17 cellular contexts compared by ENCODE assay signal in genomic region chr18:61639886-61640285, GRCh38.
DNase-seq lines count a peak whose midpoint lies in the region; ATAC-seq and TF ChIP-seq lines count a peak whose summit lies in the region.
"Had no signal": no experiment of that assay in that cellular context is flagged by ENCODE, and none has a peak within 500 bp of the region (broad histone marks: within the 10 kb centered on the region; RNA-seq: fewer than 3 reads in every experiment).

No MANE protein-coding gene starts in this region.

- H3K79me1 ChIP-seq in IMR-90 (ENCODE audit: low read depth in 1 of 2, low read length in 2 of 2): no peaks in the 10 kb centered on the region
- H3K79me1 ChIP-seq in mesenchymal stem cell (replicated peaks; ENCODE audit: low read length, poor library complexity, severe bottlenecking): no peaks in the 10 kb centered on the region

- no peak overlapping the region for H2BK12ac ChIP-seq in mesenchymal stem cell (ENCODE audit: low read length in 2 of 2)

- H3K4me1 ChIP-seq in IMR-90 (ENCODE audit: control insufficient read depth, insufficient read depth, low read length) (peaks cover 14% of the 10 kb centered on the region; the same call in 1 of the 2 replicates), mesenchymal stem cell (ENCODE audit: control insufficient read depth, insufficient read depth, low read depth, low read length) (peaks cover 1% of the 10 kb centered on the region)
- H3K4me1 ChIP-seq: BE2C had no signal

- no peaks in the 10 kb centered on the region for H3K9me3 ChIP-seq in IMR-90 (ENCODE audit: control insufficient read depth, insufficient read depth, low read length)
- H3K9me3 ChIP-seq in mesenchymal stem cell (ENCODE audit: control insufficient read depth, low read length): no peaks in the 10 kb centered on the region
- H3K9me3 ChIP-seq: BE2C, HAP-1 had no signal

- H3K9me1 ChIP-seq in IMR-90 (ENCODE audit: insufficient read depth, low read length): no peaks in the 10 kb centered on the region

- intact Hi-C loops in IMR-90 (cut with micrococcal nuclease): loop anchor here (5.0 kb wide), 1 partner anchor 958 kb away; no protein-coding TSS in a partner anchor
- intact Hi-C loops in lower leg skin (cut with DNase I; ENCODE audit: low total_unique reads): loop anchor here (5.0 kb wide), 1 partner anchor 413 kb away; no protein-coding TSS in a partner anchor

- H4K8ac ChIP-seq in IMR-90 (ENCODE audit: low read depth in 2 of 2, low read length in 2 of 2) (no peak overlapping the region), mesenchymal stem cell (ENCODE audit: low read length) (no peak overlapping the region)

- no peak overlapping the region for H2AK9ac ChIP-seq in IMR-90 (replicated peaks; ENCODE audit: low read depth, low read length, poor library complexity)

- no peak overlapping the region for H2BK20ac ChIP-seq in IMR-90 (ENCODE audit: low read depth, low read length)

- H3K4me3 ChIP-seq in IMR-90 (ENCODE audit: insufficient read depth, low read depth, low read length) (no peak overlapping the region), mesenchymal stem cell (ENCODE audit: insufficient read depth in 1 of 2, low read depth in 1 of 2, low read length in 2 of 2) (no peak overlapping the region), lower leg skin (ENCODE audit: low read depth, poor library complexity, severe bottlenecking) (no peak overlapping the region)
- H3K4me3 ChIP-seq: HAP-1, K562 had no signal

- POLR2A ChIA-PET in IMR-90 (lab: Charles Lee; ENCODE audit: unreplicated experiment): no interaction called here

- ATAC-seq in IMR-90 (ENCODE audit: low read depth) (no peak), HG03025 (IDR thresholded peaks at IDR 0.05; ENCODE audit: low FRiP score, unreplicated experiment) (no peak)
- ATAC-seq: K562 had no signal

- TF ChIP-seq POLR2A in IMR-90 (IDR thresholded peaks at IDR 0.05; ENCODE audit: low read depth, low read length) (no peak), lower leg skin (IDR thresholded peaks at IDR 0.05) (no peak)

- H3K14ac ChIP-seq in IMR-90 (replicated peaks; ENCODE audit: low read depth, low read length) (no peak overlapping the region), mesenchymal stem cell (ENCODE audit: low read length in 2 of 2) (no peak overlapping the region)

- H2BK5ac ChIP-seq in IMR-90 (ENCODE audit: low read depth, low read length, poor library complexity, severe bottlenecking): no peak overlapping the region
- no peak overlapping the region for H2BK5ac ChIP-seq in mesenchymal stem cell (ENCODE audit: low read depth, low read length, poor library complexity, severe bottlenecking)

- peak; percentile 58 for DNase-seq in IMR-90
- peak; percentile 10 for DNase-seq in amniotic epithelial cell (ENCODE audit: low read depth)
- DNase-seq in mesenchymal stem cell: peak; percentile 75
- no peak for DNase-seq in lower leg skin (ENCODE audit: low spot score in 2 of 2)
- no peak for DNase-seq in SKM-1 treated with dmso at 0.1 percent for 144 hours (lab: John Stamatoyannopoulos, UW; ENCODE audit: unreplicated experiment)
- DNase-seq: ACHN; BE2C; C1 segment of cervical spinal cord; CD4-positive, CD25-positive, alpha-beta regulatory T cell; CD8-positive, alpha-beta memory T cell; COR-L47; DMS79; GF-D8 had no signal

- H3K23ac ChIP-seq in IMR-90 (ENCODE audit: low read depth, low read length): no peak overlapping the region
- no peak overlapping the region for H3K23ac ChIP-seq in mesenchymal stem cell (ENCODE audit: low read length in 2 of 2)

- H2AFZ ChIP-seq in IMR-90 (replicated peaks; ENCODE audit: low read length, poor library complexity) (no peak overlapping the region), mesenchymal stem cell (ENCODE audit: low read depth, low read length) (no peak overlapping the region)

- H2BK15ac ChIP-seq in IMR-90 (ENCODE audit: low read depth, low read length) (no peak overlapping the region), mesenchymal stem cell (ENCODE audit: low read depth, poor library complexity, severe bottlenecking) (no peak overlapping the region)

- no peak overlapping the region for H3K27ac ChIP-seq in IMR-90 (ENCODE audit: insufficient read depth, low read length)
- H3K27ac ChIP-seq in mesenchymal stem cell (ENCODE audit: low read length, poor library complexity, severe bottlenecking): no peak overlapping the region
- H3K27ac ChIP-seq: HL-60 had no signal

- no CpG with 5 or more reads among the region's 2 CpGs for WGBS in IMR-90 (ENCODE audit: extremely low coverage in 2 of 2, insufficient read length in 1 of 2), 2 experiments
- WGBS in mesenchymal stem cell: 80% methylated on average over 2 of the region's 2 CpGs
- 77 to 81% methylated on average over 2 of the region's 2 CpGs for WGBS in lower leg skin, 2 donors

- H3K4me2 ChIP-seq in IMR-90 (ENCODE audit: low read depth, low read length) (0 out of 2 replicates have a peak overlapping the region, but pooled peaks have one; percentile 10), mesenchymal stem cell (ENCODE audit: low read length, poor library complexity, severe bottlenecking) (no peak overlapping the region)

- H4K5ac ChIP-seq in IMR-90 (ENCODE audit: low read depth, low read length): no peak overlapping the region; the same call in 1 of the 2 replicates

- H2AK5ac ChIP-seq in IMR-90 (ENCODE audit: low read depth, low read length) (no peak overlapping the region), mesenchymal stem cell (ENCODE audit: low read length, severe bottlenecking) (no peak overlapping the region)

- no peaks in the 10 kb centered on the region for H3K27me3 ChIP-seq in IMR-90 (ENCODE audit: control insufficient read depth, insufficient read depth, low read length)
- peaks cover 0 to 3% of the 10 kb centered on the region in 2 experiments for H3K27me3 ChIP-seq in mesenchymal stem cell (ENCODE audit: control insufficient read depth in 1 of 2, insufficient read depth in 1 of 2, low read length in 2 of 2)
- H3K27me3 ChIP-seq: BE2C had no signal

- CTCF ChIA-PET in IMR-90 (lab: Yijun Ruan, JAX): no interaction called here

- H4K91ac ChIP-seq in IMR-90 (ENCODE audit: insufficient read depth, low read depth, low read length) (no peak overlapping the region), mesenchymal stem cell (ENCODE audit: low read length) (no peak overlapping the region)

- H2BK120ac ChIP-seq in IMR-90 (ENCODE audit: low read depth, low read length): no peak overlapping the region
- no peak overlapping the region for H2BK120ac ChIP-seq in mesenchymal stem cell (ENCODE audit: low read depth, low read length)

- H3K18ac ChIP-seq in IMR-90 (ENCODE audit: low read depth, low read length) (peak overlapping the region; percentile 5; the same call in 1 of the 2 replicates), mesenchymal stem cell (ENCODE audit: low read depth in 1 of 2, low read length in 2 of 2) (no peak overlapping the region)

- H3K9ac ChIP-seq in IMR-90 (ENCODE audit: low read depth, low read length): no peak overlapping the region
- no peak overlapping the region for H3K9ac ChIP-seq in mesenchymal stem cell (ENCODE audit: low read length)

- dilution Hi-C loops in IMR-90 (cut with HindIII; ENCODE audit: low sequenced_read_pairs, unreplicated experiment): no loop called here

- TF ChIP-seq RAD21 in IMR-90 (IDR thresholded peaks at IDR 0.05; ENCODE audit: low read length): no peak

- H3K4ac ChIP-seq in IMR-90 (ENCODE audit: low read depth, low read length) (no peak overlapping the region), mesenchymal stem cell (ENCODE audit: low read depth in 1 of 2, low read length in 2 of 2) (no peak overlapping the region)

- H4K20me1 ChIP-seq in IMR-90 (ENCODE audit: insufficient read depth, low read length): no peaks in the 10 kb centered on the region

- TF ChIP-seq CTCF in IMR-90 (conservative IDR thresholded peaks at IDR 0.05; ENCODE audit: low read depth, low read length) (no peak), lower leg skin (IDR thresholded peaks at IDR 0.05) (no peak)

- no TSS peak for BruUV-seq in IMR-90 (replicated peaks; lab: Mats Ljungman, UMichigan)

- no peaks in the 10 kb centered on the region for H3K36me3 ChIP-seq in IMR-90 (ENCODE audit: control insufficient read depth, insufficient read depth, low read length)
- no peaks in the 10 kb centered on the region for H3K36me3 ChIP-seq in mesenchymal stem cell (ENCODE audit: control insufficient read depth in 1 of 2, insufficient read depth in 2 of 2, low read depth in 1 of 2, low read length in 2 of 2)
- H3K36me3 ChIP-seq: BE2C, HAP-1 had no signal

- H3K56ac ChIP-seq in IMR-90 (ENCODE audit: extremely low read depth, insufficient read depth, low read length): no peak overlapping the region

- in situ Hi-C loops in IMR-90 (cut with MboI; ENCODE audit: low sequenced_read_pairs): loop anchor here (10.0 kb wide), 1 partner anchor 495 kb away; no protein-coding TSS in a partner anchor

TF ChIP-seq in IMR-90, 13 proteins besides CTCF, POLR2A, EP300 and RAD21:
- TF ChIP-seq SMC3 (IDR thresholded peaks at IDR 0.05; ENCODE audit: low read depth, low read length) (no peak), CEBPB (IDR thresholded peaks at IDR 0.05; ENCODE audit: low read depth, low read length) (peak; percentile 44; the same call in 1 of the 2 replicates), CHD1 (IDR thresholded peaks at IDR 0.05; ENCODE audit: low read depth, low read length) (no peak)

Comparison
In these comparisons a context has a peak if more than half of its experiments do, and no peak if none do; other contexts are left out.
1. DNase-seq: peak in IMR-90 (single experiment), amniotic epithelial cell (single experiment) and mesenchymal stem cell (single experiment); none in lower leg skin (0 of 2) and SKM-1 treated with dmso at 0.1 percent for 144 hours (single experiment).